7 cellular contexts compared by ENCODE assay signal in genomic region chr16:89285381-89285780, GRCh38.
"Had no signal": no experiment of that assay in that cellular context is flagged by ENCODE, and none has a peak within 500 bp of the region (broad histone marks: within the 10 kb centered on the region; RNA-seq: fewer than 3 reads in every experiment).

No MANE protein-coding gene starts in this region.

- DNase-seq: GM23248, GOT3, H7, HFFc6 had no signal

- H3K9ac ChIP-seq: GM23248 had no signal

- H2AFZ ChIP-seq: GM23248 had no signal

- H3K27ac ChIP-seq: GM23248, HL-60 had no signal

- H3K4me3 ChIP-seq: GM23248, HAP-1 had no signal

- ATAC-seq: HCT116 had no signal

- H3K9me3 ChIP-seq: HAP-1 had no signal

- H3K4me1 ChIP-seq: HAP-1 had no signal
